ENCODE assay signal across 8 cellular contexts in the genomic region with DNA sequence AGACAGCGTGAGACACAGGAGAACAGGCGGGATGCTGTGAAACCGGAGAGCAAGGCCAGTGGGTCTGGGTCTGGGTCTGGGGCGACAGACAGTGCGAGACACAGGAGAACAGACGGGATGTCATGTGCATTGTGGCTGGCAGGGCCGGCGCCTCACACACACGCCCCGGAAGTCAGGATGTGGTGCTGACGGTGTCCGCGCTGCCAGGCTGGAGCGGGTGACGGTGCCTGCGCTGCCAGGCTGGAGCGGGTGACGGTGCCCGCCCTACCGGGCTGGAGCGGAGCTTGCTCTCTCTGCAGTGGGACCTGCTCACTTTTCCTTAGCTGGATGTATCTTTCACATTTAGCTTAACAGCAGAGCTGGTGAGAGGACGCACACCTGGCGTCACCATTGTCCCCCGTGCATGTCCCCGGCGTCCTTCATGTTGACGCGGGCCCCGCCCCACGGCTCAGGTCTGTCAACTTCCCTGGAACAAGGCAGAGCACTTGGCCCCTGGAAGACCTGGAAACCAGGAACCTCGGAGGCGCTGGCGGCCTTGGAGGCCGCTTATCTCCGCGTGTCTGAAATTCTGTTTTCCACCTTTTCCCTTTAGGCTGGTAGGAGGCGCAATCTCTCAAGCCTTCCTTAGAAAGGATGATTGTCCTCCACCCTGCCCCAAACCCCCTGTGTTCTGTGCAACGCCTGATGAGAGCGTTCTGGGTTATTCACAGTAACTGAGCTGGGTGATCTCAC. TPM values are rescaled to one million over a fixed set of nuclear protein-coding genes. Genes with fewer than 3 reads are reported as not detected.
DNase-seq lines count a peak whose midpoint lies in the region; ATAC-seq and TF ChIP-seq lines count a peak whose summit lies in the region.
"Had no signal": no experiment of that assay in that cellular context is flagged by ENCODE, and none has a peak within 500 bp of the region (broad histone marks: within the 10 kb centered on the region; RNA-seq: fewer than 3 reads in every experiment).

No MANE protein-coding gene starts in this region.

- no peaks in the 10 kb centered on the region for H3K36me3 ChIP-seq in naive thymus-derived CD4-positive, alpha-beta T cell (ENCODE audit: control insufficient read depth in 2 of 3, insufficient read depth in 3 of 3, low read length in 3 of 3)
- H3K36me3 ChIP-seq in psoas muscle (ENCODE audit: insufficient read depth in 1 of 2, low read depth in 1 of 2) = no peaks in the 10 kb centered on the region

- TF ChIP-seq CTCF in psoas muscle (IDR thresholded peaks at IDR 0.05) = no peak

- peak; percentile 92 for ATAC-seq in naive thymus-derived CD4-positive, alpha-beta T cell
- no peak for ATAC-seq in HG03045 (IDR thresholded peaks at IDR 0.05; ENCODE audit: unreplicated experiment)
- ATAC-seq in psoas muscle = no peak

- peak; percentile 74 to 88 (median 82) for DNase-seq in T-helper 1 cell
- DNase-seq in activated effector memory CD4-positive, alpha-beta T cell treated with Interleukin-2 at 50 U/mL for 16 hours = peak; percentile 77
- DNase-seq in naive thymus-derived CD4-positive, alpha-beta T cell = peak; percentile 55 to 87 (median 80)
- DNase-seq in substantia nigra (lab: John Stamatoyannopoulos, UW) = peak in 3 of 49 donors; percentile 24 to 70 (median 55)
- DNase-seq in COLO829 (ENCODE audit: low spot score) = no peak
- no peak for DNase-seq in psoas muscle

- peak overlapping the region; percentile 47 for H3K4me3 ChIP-seq in naive thymus-derived CD4-positive, alpha-beta T cell (ENCODE audit: low read length)
- H3K4me3 ChIP-seq in psoas muscle = no peak overlapping the region

- H3K27ac ChIP-seq in naive thymus-derived CD4-positive, alpha-beta T cell (ENCODE audit: low read depth, low read length) = peak overlapping the region; percentile 75
- H3K27ac ChIP-seq in substantia nigra (ENCODE audit: low read depth, low read length, poor library complexity, severe bottlenecking) (peak overlapping the region; percentile 45), psoas muscle (no peak overlapping the region)

- H3K4me3 Mint-ChIP-seq in naive thymus-derived CD4-positive, alpha-beta T cell = peak overlapping the region; percentile 81 to 99 (median 90)

- POLR2A ChIA-PET in naive thymus-derived CD4-positive, alpha-beta T cell (lab: Charles Lee) = interaction anchor here (0.6 to 6.3 kb wide), 5 partner anchors 11 to 32 kb away, joined by 3 to 84 read pairs (median 4); no protein-coding TSS in a partner anchor

- H3K36me3 Mint-ChIP-seq in naive thymus-derived CD4-positive, alpha-beta T cell = peaks cover 9 to 46% (median 18%) of the 10 kb centered on the region in 5 donors

- peaks cover 0 to 2% (median 0%) of the 10 kb centered on the region in 11 donors for H3K9me3 Mint-ChIP-seq in naive thymus-derived CD4-positive, alpha-beta T cell

- H3K27ac Mint-ChIP-seq in naive thymus-derived CD4-positive, alpha-beta T cell = peak overlapping the region; percentile 90 to 100 (median 99)

- H3K27me3 ChIP-seq in naive thymus-derived CD4-positive, alpha-beta T cell (ENCODE audit: control insufficient read depth in 2 of 2, insufficient read depth in 2 of 2, low read length in 2 of 2) = no peaks in the 10 kb centered on the region
- H3K27me3 ChIP-seq in psoas muscle (ENCODE audit: insufficient read depth in 3 of 3, low read length in 2 of 3) = no peaks in the 10 kb centered on the region

- no peaks in the 10 kb centered on the region for H3K9me3 ChIP-seq in naive thymus-derived CD4-positive, alpha-beta T cell (ENCODE audit: control insufficient read depth in 2 of 3, low read length in 3 of 3)
- no peaks in the 10 kb centered on the region for H3K9me3 ChIP-seq in psoas muscle

- no peaks in the 10 kb centered on the region for H3K27me3 Mint-ChIP-seq in naive thymus-derived CD4-positive, alpha-beta T cell

- 90 to 93% (median 92%) methylated on average over 39 of the region's 39 CpGs for WGBS in psoas muscle, 3 donors

- CTCF ChIA-PET in naive thymus-derived CD4-positive, alpha-beta T cell (lab: Charles Lee) = interaction anchor here (0.6 to 1.4 kb wide), 2 partner anchors 29 to 101 kb away, joined by 3 read pairs; no protein-coding TSS in a partner anchor

- H3K4me1 Mint-ChIP-seq in naive thymus-derived CD4-positive, alpha-beta T cell = peaks cover 58 to 93% (median 86%) of the 10 kb centered on the region in 7 donors

- H3K4me1 ChIP-seq in naive thymus-derived CD4-positive, alpha-beta T cell (ENCODE audit: control insufficient read depth in 2 of 2, insufficient read depth in 2 of 2, low read length in 2 of 2) = peaks cover 51% of the 10 kb centered on the region in 2 donors
- H3K4me1 ChIP-seq in psoas muscle = peaks cover 12% of the 10 kb centered on the region

- intact Hi-C loops in naive thymus-derived CD4-positive, alpha-beta T cell (cut with micrococcal nuclease) = loop anchor here (1.0 to 2.0 kb wide), 2 partner anchors 18 to 19 kb away; no protein-coding TSS in a partner anchor
- intact Hi-C loops in psoas muscle (cut with DNase I) = no loop called here

RNA-seq across cellular contexts. Expression of a gene that starts 43.1 kb away (rescaled TPM):
- total RNA-seq in naive thymus-derived CD4-positive, alpha-beta T cell = not detected
- under 1 TPM in 1 of 2 donors, not detected in 1; 0.13 TPM for polyA plus RNA-seq in naive thymus-derived CD4-positive, alpha-beta T cell
- 1 to 10 TPM in 3 of 4 donors, not detected in 1; 1.8 to 6.3 (median 2.7) TPM for total RNA-seq in psoas muscle
- polyA plus RNA-seq in psoas muscle = 1 to 10 TPM in 2 of 3 donors, under 1 TPM in 1; 0.79 to 5.1 (median 1.4) TPM
- total RNA-seq: T-helper 2 cell treated with Interferon-gamma antibody and Interleukin-4, amounts not matched to agents 100 ng/mL and 5 ng/mL, for 36 hours had no signal

Comparison
In these comparisons a context has a peak if more than half of its experiments do, and no peak if none do; other contexts are left out.
1. DNase-seq: peak in T-helper 1 cell (5 of 5), activated effector memory CD4-positive, alpha-beta T cell treated with Interleukin-2 at 50 U/mL for 16 hours (single experiment) and naive thymus-derived CD4-positive, alpha-beta T cell (9 of 9); none in COLO829 (single experiment) and psoas muscle (0 of 2).
2. intact Hi-C loops: an anchor here in naive thymus-derived CD4-positive, alpha-beta T cell (1.0 to 2.0 kb wide); none called in psoas muscle.